9 cellular contexts compared by ENCODE assay signal in the genomic region with DNA sequence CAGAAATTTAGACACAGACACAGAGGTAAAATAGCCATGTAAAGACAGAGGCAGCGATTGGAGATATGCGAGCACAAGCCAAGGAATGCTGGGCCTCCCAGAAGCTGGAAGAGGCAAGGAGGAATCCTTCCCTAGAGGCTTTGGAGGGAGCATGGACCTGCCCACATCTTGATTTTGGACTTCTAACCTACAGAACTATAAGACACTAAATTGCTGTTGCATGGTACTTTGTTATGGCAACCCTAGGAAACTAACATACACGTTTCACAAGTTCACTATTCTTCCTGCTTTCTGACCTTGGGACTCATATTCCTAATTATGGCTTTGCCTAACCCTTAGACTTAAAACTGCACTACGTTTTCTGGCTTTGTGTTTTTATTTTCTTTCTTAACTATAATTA.
"Had no signal": no experiment of that assay in that cellular context is flagged by ENCODE, and none has a peak within 500 bp of the region (broad histone marks: within the 10 kb centered on the region; RNA-seq: fewer than 3 reads in every experiment).

No MANE protein-coding gene starts in this region.

- FAIRE-seq: H1, HTR-8/SVneo, K562 had no signal

- H3K9me3 ChIP-seq: HAP-1 had no signal

- H3K36me3 ChIP-seq: HAP-1 had no signal

- ATAC-seq: GM23338, HCT116, K562 had no signal

- H3K4me1 ChIP-seq: HAP-1 had no signal

- DNase-seq: H7, HFFc6, IMR-90 had no signal

- H3K4me3 ChIP-seq: GM23338, HAP-1, K562 had no signal
